11 cellular contexts compared by ENCODE assay signal in genomic region chr1:239874831-239875230, GRCh38.
"Had no signal": no experiment of that assay in that cellular context is flagged by ENCODE, and none has a peak within 500 bp of the region (broad histone marks: within the 10 kb centered on the region; RNA-seq: fewer than 3 reads in every experiment).

No MANE protein-coding gene starts in this region.

- DNase-seq: GM23248, GOT3, H7, H9, HCEC 1CT, HFFc6 had no signal

- H2AFZ ChIP-seq: GM23248, GM23338 had no signal

- FAIRE-seq: H1, H54 had no signal

- H3K4me2 ChIP-seq: GM23338 had no signal

- H3K27ac ChIP-seq: GM23248 had no signal

- H3K36me3 ChIP-seq: HAP-1 had no signal

- H3K4me3 ChIP-seq: GM23248, GM23338, HAP-1 had no signal

- H3K9ac ChIP-seq: GM23248 had no signal

- H3K4me1 ChIP-seq: HAP-1 had no signal

- H3K9me3 ChIP-seq: HAP-1 had no signal

- ATAC-seq: GM23338, HCT116 had no signal
